ENCODE assay signal across 1 cellular context in genomic region chr9:70610287-70610644, GRCh38.
TF ChIP-seq lines count a peak whose summit lies in the region.

No MANE protein-coding gene starts in this region.

TF ChIP-seq in IMR-90, 13 proteins besides CTCF, POLR2A, EP300 and RAD21 (continued from another document):
- TF ChIP-seq USF2 (IDR thresholded peaks at IDR 0.05; ENCODE audit: low read depth, low read length) (no peak), ELK1 (IDR thresholded peaks at IDR 0.05; ENCODE audit: borderline replicate concordance, low read depth, low read length) (no peak), FOS (IDR thresholded peaks at IDR 0.05; ENCODE audit: low read depth, low read length) (no peak), MAFK (IDR thresholded peaks at IDR 0.05; ENCODE audit: low read depth, low read length) (no peak), CEBPB (IDR thresholded peaks at IDR 0.05; ENCODE audit: low read depth, low read length) (no peak)
TF ChIP-seq in IMR-90: peak in this region for 0.
